In the genomic region with DNA sequence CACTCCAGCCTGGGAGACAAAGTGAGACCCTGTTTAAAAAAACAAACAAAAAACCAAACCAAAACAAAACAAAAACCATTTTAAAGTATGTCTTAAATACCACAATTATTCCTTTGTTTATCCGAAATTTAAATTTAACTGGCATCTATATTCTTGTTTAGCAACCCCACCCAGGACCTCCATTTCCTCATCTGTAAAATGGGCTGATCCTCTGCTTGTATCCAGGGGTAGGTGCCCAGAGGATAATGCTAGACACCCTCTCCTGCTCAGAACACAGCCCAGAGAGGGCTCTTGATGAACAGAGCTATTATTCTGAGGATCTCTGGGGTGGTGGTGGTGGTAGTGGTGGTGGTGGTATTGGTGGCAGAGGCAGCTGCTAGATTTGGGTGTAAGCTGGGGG, we compare ENCODE assay signal across 19 cellular contexts. TPM values are rescaled to one million over a fixed set of nuclear protein-coding genes. Genes with fewer than 3 reads are reported as not detected.
"Had no signal": no experiment of that assay in that cellular context is flagged by ENCODE, and none has a peak within 500 bp of the region (broad histone marks: within the 10 kb centered on the region; RNA-seq: fewer than 3 reads in every experiment).

No MANE protein-coding gene starts in this region.

- H3K27me3 Mint-ChIP-seq: stimulated activated memory B cell treated with anti-CD40 and anti-IgM and Interleukin-4, amounts not matched to agents 10 μg/mL and 1 μg/mL and 100 μg/mL, for 72 hours had no signal

- DNase-seq: activated naive CD4-positive, alpha-beta T cell treated with Interleukin-2 at 50 U/mL for 16 hours; activated T-cell treated with anti-CD3 and anti-CD28 coated beads, Interleukin-2, amount 50 U/mL, for 72 hours; left colon; natural killer cell; nucleus accumbens; right cardiac atrium; SHP77 treated with DMSO at 0.1 percent for 48 hours; tibial artery had no signal

- H3K4me1 ChIP-seq: ascending aorta, tibial artery had no signal

- ATAC-seq: activated T-cell treated with anti-CD3 and anti-CD28 coated beads, Interleukin-2, amount 50 U/mL, for 72 hours; natural killer cell; right cardiac atrium; stimulated activated memory B cell treated with anti-CD40 and anti-IgM and Interleukin-4, amounts not matched to agents 10 μg/mL and 1 μg/mL and 100 μg/mL, for 72 hours had no signal

- H3K9me3 ChIP-seq: ascending aorta, heart left ventricle, tibial artery had no signal

- H3K27me3 ChIP-seq: ascending aorta, heart left ventricle, tibial artery had no signal

- H3K9me3 Mint-ChIP-seq: activated T-cell treated with anti-CD3 and anti-CD28 coated beads, Interleukin-2, amount 50 U/mL, for 72 hours; natural killer cell; stimulated activated memory B cell treated with anti-CD40 and anti-IgM and Interleukin-4, amounts not matched to agents 10 μg/mL and 1 μg/mL and 100 μg/mL, for 72 hours had no signal

- H3K27ac ChIP-seq: ascending aorta, tibial artery had no signal

- H3K4me3 Mint-ChIP-seq: activated T-cell treated with anti-CD3 and anti-CD28 coated beads, Interleukin-2, amount 50 U/mL, for 72 hours; natural killer cell; stimulated activated memory B cell treated with anti-CD40 and anti-IgM and Interleukin-4, amounts not matched to agents 10 μg/mL and 1 μg/mL and 100 μg/mL, for 72 hours had no signal

- H3K4me3 ChIP-seq: ascending aorta, heart left ventricle, smooth muscle cell, tibial artery had no signal

- FAIRE-seq: bronchial epithelial cell, colon, frontal cortex had no signal

- H3K36me3 ChIP-seq: ascending aorta, heart left ventricle, tibial artery had no signal

- H3K27ac Mint-ChIP-seq: activated T-cell treated with anti-CD3 and anti-CD28 coated beads, Interleukin-2, amount 50 U/mL, for 72 hours; stimulated activated memory B cell treated with anti-CD40 and anti-IgM and Interleukin-4, amounts not matched to agents 10 μg/mL and 1 μg/mL and 100 μg/mL, for 72 hours had no signal

- H3K36me3 Mint-ChIP-seq: natural killer cell; stimulated activated memory B cell treated with anti-CD40 and anti-IgM and Interleukin-4, amounts not matched to agents 10 μg/mL and 1 μg/mL and 100 μg/mL, for 72 hours had no signal

- H3K4me2 ChIP-seq: smooth muscle cell had no signal

RNA-seq across cellular contexts. Expression of gene SH2D7, which starts 9.8 kb away (rescaled TPM):
- total RNA-seq: activated T-cell treated with anti-CD3 and anti-CD28 coated beads, Interleukin-2, amount 50 U/mL, for 72 hours; ascending aorta; bronchial epithelial cell; fibroblast of lung; frontal cortex; heart left ventricle; lung microvascular endothelial cell; mononuclear cell; natural killer cell; posterior vena cava; right cardiac atrium; smooth muscle cell had no signal
- polyA plus RNA-seq: heart left ventricle had no signal
